Comparison of ENCODE assay signal across 9 cellular contexts in the genomic region with DNA sequence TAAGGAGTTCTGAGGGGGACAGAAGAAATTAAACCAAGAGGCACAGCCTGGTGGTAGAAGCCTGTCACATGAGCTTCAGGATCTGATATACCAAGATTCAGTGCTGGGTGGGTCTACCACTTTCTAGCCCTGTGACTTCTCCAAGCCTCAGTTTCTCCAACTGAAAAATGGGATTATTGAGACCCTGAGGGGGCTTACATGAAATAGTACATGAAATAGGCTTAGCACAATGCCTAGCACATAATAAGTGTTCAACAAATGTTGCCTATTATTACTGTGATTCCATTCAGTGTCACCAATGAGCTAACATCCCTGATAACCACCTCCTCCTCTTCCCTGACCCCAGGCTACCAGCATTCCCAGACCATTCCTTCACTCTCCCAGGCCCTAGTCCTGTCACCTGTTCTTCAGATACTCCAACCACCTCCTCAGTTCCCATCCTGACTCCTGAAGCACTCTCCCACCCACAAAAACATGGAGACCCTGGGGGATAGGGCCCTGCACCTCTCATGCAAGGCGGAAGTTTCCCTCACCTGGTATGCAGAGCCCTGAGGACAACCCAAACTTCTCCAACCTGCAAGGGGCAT. TPM values are rescaled to one million over a fixed set of nuclear protein-coding genes. Genes with fewer than 3 reads are reported as not detected.
DNase-seq lines count a peak whose midpoint lies in the region; ATAC-seq, FAIRE-seq and TF ChIP-seq lines count a peak whose summit lies in the region.
"Had no signal": no experiment of that assay in that cellular context is flagged by ENCODE, and none has a peak within 500 bp of the region (broad histone marks: within the 10 kb centered on the region; RNA-seq: fewer than 3 reads in every experiment).

No MANE protein-coding gene starts in this region.

- no peak for FAIRE-seq in GM12891 (lab: Jason Lieb, UNC)

- POLR2A ChIA-PET in BJ (lab: Charles Lee), result interaction anchor here (0.5 to 2.2 kb wide), 3 partner anchors 10 to 137 kb away, joined by 5 to 12 read pairs (median 5); no protein-coding TSS in a partner anchor

- CTCF ChIA-PET in BJ (lab: Yijun Ruan, JAX), result interaction anchor here (1.4 to 1.7 kb wide), 2 partner anchors 11 to 74 kb away, joined by 4 to 7 read pairs; no protein-coding TSS in a partner anchor

- H3K4me3 Mint-ChIP-seq in effector memory CD8-positive, alpha-beta T cell, result peak overlapping the region; percentile 87 to 88
- peak overlapping the region; percentile 97 for H3K4me3 Mint-ChIP-seq in neural crest cell

- no peak for DNase-seq in BJ (ENCODE audit: low read depth)
- peak; percentile 26 for DNase-seq in NCI-H69 (lab: John Stamatoyannopoulos, UW)
- DNase-seq in effector memory CD8-positive, alpha-beta T cell, result no peak
- DNase-seq in neural crest cell (ENCODE audit: low read depth, low spot score), result no peak
- DNase-seq in T1000 (lab: John Stamatoyannopoulos, UW), result no peak
- DNase-seq in GM12891 (ENCODE audit: insufficient read length, low spot score), result no peak
- no peak for DNase-seq in NCI-H2227 treated with DMSO at 0.1 percent for 48 hours (lab: John Stamatoyannopoulos, UW)
- DNase-seq in NCI-H2081 treated with DMSO at 0.1 percent for 48 hours (lab: John Stamatoyannopoulos, UW), result no peak
- DNase-seq: NCI-H1092 had no signal

- H3K27me3 ChIP-seq in BJ (ENCODE audit: control insufficient read depth, insufficient read depth, low read length), result no peaks in the 10 kb centered on the region

- peaks cover 32% of the 10 kb centered on the region for H3K36me3 ChIP-seq in BJ (ENCODE audit: control insufficient read depth, insufficient read depth, low read length)

- H3K27me3 Mint-ChIP-seq in effector memory CD8-positive, alpha-beta T cell, result no peaks in the 10 kb centered on the region
- no peaks in the 10 kb centered on the region for H3K27me3 Mint-ChIP-seq in neural crest cell (ENCODE audit: low read depth)

- peaks cover 33% of the 10 kb centered on the region for H3K36me3 Mint-ChIP-seq in effector memory CD8-positive, alpha-beta T cell (ENCODE audit: insufficient read depth)
- H3K36me3 Mint-ChIP-seq in neural crest cell (ENCODE audit: low read depth), result peaks cover 25% of the 10 kb centered on the region

- H3K9me3 Mint-ChIP-seq in effector memory CD8-positive, alpha-beta T cell, result no peaks in the 10 kb centered on the region
- no peaks in the 10 kb centered on the region for H3K9me3 Mint-ChIP-seq in neural crest cell

- no peak for TF ChIP-seq POLR2A in GM12891 (IDR thresholded peaks at IDR 0.05; ENCODE audit: low read depth, low read length)

- H3K4me1 Mint-ChIP-seq in effector memory CD8-positive, alpha-beta T cell (ENCODE audit: low read depth in 2 of 2), result peaks cover 26 to 30% of the 10 kb centered on the region in 2 donors
- peaks cover 67% of the 10 kb centered on the region for H3K4me1 Mint-ChIP-seq in neural crest cell

- TF ChIP-seq CTCF in BJ (IDR thresholded peaks at IDR 0.05; ENCODE audit: insufficient read depth, low read depth, low read length), result no peak
- TF ChIP-seq CTCF in neural crest cell (conservative IDR thresholded peaks at IDR 0.05), result no peak

- no peak for ATAC-seq in effector memory CD8-positive, alpha-beta T cell (replicated peaks)

- H3K4me3 ChIP-seq in BJ (ENCODE audit: low read depth, low read length), result peak overlapping the region; percentile 82

- H3K27ac Mint-ChIP-seq in effector memory CD8-positive, alpha-beta T cell, result peak overlapping the region; percentile 47 to 98
- H3K27ac Mint-ChIP-seq in neural crest cell (ENCODE audit: unreplicated experiment), result peak overlapping the region; percentile 92

TF ChIP-seq in GM12891, 5 proteins besides CTCF, POLR2A, EP300 and RAD21:
- no peak for TF ChIP-seq PAX5 (IDR thresholded peaks at IDR 0.05; ENCODE audit: insufficient read depth, low read length, severe bottlenecking)
- TF ChIP-seq SPI1 (IDR thresholded peaks at IDR 0.05; ENCODE audit: low read depth, low read length), result no peak
- TF ChIP-seq TAF1 (IDR thresholded peaks at IDR 0.05; ENCODE audit: low read depth, low read length), result no peak
- TF ChIP-seq POLR2AphosphoS5 (IDR thresholded peaks at IDR 0.05; ENCODE audit: low read depth, low read length), result no peak
- TF ChIP-seq POU2F2 (IDR thresholded peaks at IDR 0.05; ENCODE audit: low read depth, low read length), result no peak

RNA-seq across cellular contexts. Expression of a gene that starts 1.8 kb away (rescaled TPM):
- 51.1 and 73.7 TPM in 2 replicates for polyA plus RNA-seq in BJ (2011; rRNA removed)
- polyA minus RNA-seq in BJ (2011; rRNA and poly(A)+ RNA removed), result 60.0 and 61.6 TPM in 2 replicates
- 105 and 114 TPM in 2 replicates for total RNA-seq in neural crest cell
- polyA plus RNA-seq in GM12891 (2012; ENCODE audit: low read depth, missing spikeins), result 6.6 TPM

RNA-seq across cellular contexts. Expression of a gene that starts 12.7 kb away (rescaled TPM):
- 100 and 102 TPM in 2 replicates for polyA plus RNA-seq in BJ (2011; rRNA removed)
- polyA minus RNA-seq in BJ (2011; rRNA and poly(A)+ RNA removed), result 83.1 and 90.6 TPM in 2 replicates
- total RNA-seq in neural crest cell, result 280 TPM in 2 replicates
- 89.8 TPM for polyA plus RNA-seq in GM12891 (2012; ENCODE audit: low read depth, missing spikeins)

RNA-seq across cellular contexts. Expression of a gene that starts 15.2 kb away (rescaled TPM):
- not detected in 2 replicates for polyA plus RNA-seq in BJ (2011; rRNA removed)
- polyA minus RNA-seq in BJ (2011; rRNA and poly(A)+ RNA removed), result not detected in 2 replicates
- total RNA-seq in neural crest cell, result 14.3 and 15.5 TPM in 2 replicates
- polyA plus RNA-seq in GM12891 (2012; ENCODE audit: low read depth, missing spikeins), result not detected

RNA-seq across cellular contexts. Expression of a gene that starts 58.0 kb away (rescaled TPM):
- not detected in 2 replicates for polyA plus RNA-seq in BJ (2011; rRNA removed)
- not detected in 2 replicates for polyA minus RNA-seq in BJ (2011; rRNA and poly(A)+ RNA removed)
- total RNA-seq in neural crest cell, result not detected in 2 replicates
- polyA plus RNA-seq in GM12891 (2012; ENCODE audit: low read depth, missing spikeins), result not detected
